ENCODE assay signal across 7 cellular contexts in genomic region chr5:39547548-39548154, GRCh38.
DNase-seq lines count a peak whose midpoint lies in the region; ATAC-seq and TF ChIP-seq lines count a peak whose summit lies in the region.

No MANE protein-coding gene starts in this region.

- no peak overlapping the region for H3K4me3 Mint-ChIP-seq in natural killer cell treated with Interleukin-12 subunit alpha and Interleukin-12 subunit beta and Interleukin-15 and Interleukin-18, amount 100 ng/mL, for 72 hours

- DNase-seq in EL (peak; percentile 76), HuH-7.5 (ENCODE audit: low spot score) (peak; percentile 24), DMS79 (lab: John Stamatoyannopoulos, UW) (no peak)
- peak; percentile 63 for DNase-seq in natural killer cell treated with Interleukin-12 subunit alpha and Interleukin-12 subunit beta and Interleukin-15 and Interleukin-18, amount 100 ng/mL, for 72 hours (ENCODE audit: low spot score)

- ATAC-seq in SK-N-SH treated with all-trans-retinoic acid at 6 μM for 48 hours: peak; percentile 84
- ATAC-seq in esophagus mucosa: peak; percentile 31
- no peak for ATAC-seq in natural killer cell treated with Interleukin-12 subunit alpha and Interleukin-12 subunit beta and Interleukin-15 and Interleukin-18, amount 100 ng/mL, for 72 hours
- ATAC-seq in HG02763 (IDR thresholded peaks at IDR 0.05; ENCODE audit: unreplicated experiment): no peak

- H3K27me3 Mint-ChIP-seq in natural killer cell treated with Interleukin-12 subunit alpha and Interleukin-12 subunit beta and Interleukin-15 and Interleukin-18, amount 100 ng/mL, for 72 hours: peaks cover 4 to 11% of the 10 kb centered on the region in 2 donors

- no peaks in the 10 kb centered on the region for H3K9me3 Mint-ChIP-seq in natural killer cell treated with Interleukin-12 subunit alpha and Interleukin-12 subunit beta and Interleukin-15 and Interleukin-18, amount 100 ng/mL, for 72 hours

- H3K4me1 Mint-ChIP-seq in natural killer cell treated with Interleukin-12 subunit alpha and Interleukin-12 subunit beta and Interleukin-15 and Interleukin-18, amount 100 ng/mL, for 72 hours (ENCODE audit: low read depth in 2 of 2): peaks cover 0 to 6% of the 10 kb centered on the region in 2 donors

- no peak overlapping the region for H3K27ac Mint-ChIP-seq in natural killer cell treated with Interleukin-12 subunit alpha and Interleukin-12 subunit beta and Interleukin-15 and Interleukin-18, amount 100 ng/mL, for 72 hours

- H3K36me3 Mint-ChIP-seq in natural killer cell treated with Interleukin-12 subunit alpha and Interleukin-12 subunit beta and Interleukin-15 and Interleukin-18, amount 100 ng/mL, for 72 hours: no peaks in the 10 kb centered on the region

TF ChIP-seq in SK-N-SH treated with all-trans-retinoic acid at 6 μM for 48 hours, 23 proteins besides CTCF, POLR2A, EP300 and RAD21:
- no peak for TF ChIP-seq CREB5 (CRISPR knock-in tag; IDR thresholded peaks at IDR 0.05; ENCODE audit: low read depth)
- TF ChIP-seq BACH2 (CRISPR knock-in tag; IDR thresholded peaks at IDR 0.05; ENCODE audit: borderline replicate concordance): no peak
- no peak for TF ChIP-seq PPARA (CRISPR knock-in tag; IDR thresholded peaks at IDR 0.05; ENCODE audit: borderline replicate concordance)
- no peak for TF ChIP-seq SNAI2 (CRISPR knock-in tag; IDR thresholded peaks at IDR 0.05)
- TF ChIP-seq RARB (CRISPR knock-in tag; IDR thresholded peaks at IDR 0.05): no peak
- no peak for TF ChIP-seq CSDC2 (CRISPR knock-in tag; IDR thresholded peaks at IDR 0.05)
- TF ChIP-seq ZFP30 (CRISPR knock-in tag; IDR thresholded peaks at IDR 0.05): no peak
- TF ChIP-seq OSR1 (CRISPR knock-in tag; IDR thresholded peaks at IDR 0.05): no peak
- TF ChIP-seq ZNF8 (CRISPR knock-in tag; IDR thresholded peaks at IDR 0.05): no peak
- TF ChIP-seq ARNTL (CRISPR knock-in tag; IDR thresholded peaks at IDR 0.05; ENCODE audit: borderline replicate concordance, low read depth): no peak
- no peak for TF ChIP-seq TOX (CRISPR knock-in tag; IDR thresholded peaks at IDR 0.05; ENCODE audit: borderline replicate concordance)
- TF ChIP-seq ZNF70 (CRISPR knock-in tag; IDR thresholded peaks at IDR 0.05): no peak
- no peak for TF ChIP-seq ESRRG (CRISPR knock-in tag; IDR thresholded peaks at IDR 0.05)
- no peak for TF ChIP-seq ZC3H10 (CRISPR knock-in tag; IDR thresholded peaks at IDR 0.05)
- no peak for TF ChIP-seq PATZ1 (CRISPR knock-in tag; IDR thresholded peaks at IDR 0.05; ENCODE audit: borderline replicate concordance)
- TF ChIP-seq ZFP3 (CRISPR knock-in tag; IDR thresholded peaks at IDR 0.05): no peak
- TF ChIP-seq TCF4 (CRISPR knock-in tag; IDR thresholded peaks at IDR 0.05; ENCODE audit: borderline replicate concordance): no peak
- TF ChIP-seq CSRNP3 (CRISPR knock-in tag; IDR thresholded peaks at IDR 0.05): no peak

Comparison
In these comparisons a context has a peak if more than half of its experiments do, and no peak if none do; other contexts are left out.
1. ATAC-seq: peak in SK-N-SH treated with all-trans-retinoic acid at 6 μM for 48 hours (single experiment) and esophagus mucosa (single experiment); none in natural killer cell treated with Interleukin-12 subunit alpha and Interleukin-12 subunit beta and Interleukin-15 and Interleukin-18, amount 100 ng/mL, for 72 hours (0 of 2) and HG02763 (single experiment).